In genomic region chr5:153862906-153863305, GRCh38 we compare ENCODE assay signal across 5 cellular contexts.
DNase-seq lines count a peak whose midpoint lies in the region; ATAC-seq and TF ChIP-seq lines count a peak whose summit lies in the region.
"Not testable (repeated sequence)": the region's sequence is repeated elsewhere in the genome, so short reads cannot be mapped to it uniquely, and the experiment has no call there.

No MANE protein-coding gene starts in this region.

- H4K5ac ChIP-seq in H9 (ENCODE audit: insufficient read length, low read depth, low read length): not testable (repeated sequence)

- TF ChIP-seq CTCF in H9 (conservative IDR thresholded peaks at IDR 0.05); WTC11 (IDR thresholded peaks at IDR 0.05); esophagus muscularis mucosa (IDR thresholded peaks at IDR 0.05): not testable (repeated sequence)

- H3K4ac ChIP-seq in H9 (ENCODE audit: low read depth, low read length): not testable (repeated sequence)

- H3K9ac ChIP-seq in H9 (ENCODE audit: extremely low read depth, insufficient read length, low read length): not testable (repeated sequence)

- not testable (repeated sequence) for H4K8ac ChIP-seq in H9 (replicated peaks; ENCODE audit: insufficient read length, low read depth, low read length)

- not testable (repeated sequence) for H3K9me3 Mint-ChIP-seq in H9, WTC11

- H3K14ac ChIP-seq in H9 (ENCODE audit: insufficient read depth, low read length): not testable (repeated sequence)

- H3K79me1 ChIP-seq in H9 (ENCODE audit: insufficient read depth, low read depth, low read length, poor library complexity, severe bottlenecking): not testable (repeated sequence)

- not testable (repeated sequence) for H3K27ac ChIP-seq in H9 (ENCODE audit: insufficient read length, low read depth, low read length); esophagus muscularis mucosa (replicated peaks in 1 of 4)

- not testable (repeated sequence) for H2BK20ac ChIP-seq in H9 (ENCODE audit: low read depth, low read length, poor library complexity, severe bottlenecking)

- CTCF ChIA-PET in WTC11 (lab: Charles Lee): interaction anchor here (1.5 kb wide), 1 partner anchor 102 kb away, joined by 3 read pairs; no protein-coding TSS in a partner anchor

- no CpG with 5 or more reads among the region's 5 CpGs for WGBS in H9 (ENCODE audit: extremely low coverage, insufficient read length, low lambda C conversion rate)
- WGBS in esophagus muscularis mucosa: 81% methylated on average over 5 of the region's 5 CpGs

- not testable (repeated sequence) for H3K18ac ChIP-seq in H9 (ENCODE audit: insufficient read length, low read depth, low read length)

- H3K56ac ChIP-seq in H9 (ENCODE audit: insufficient read length, low read depth, low read length): not testable (repeated sequence)

- H3K9me3 ChIP-seq in H9 (ENCODE audit: control insufficient read depth, low read depth, low read length); esophagus muscularis mucosa: not testable (repeated sequence)

- ATAC-seq in WTC11: peak; percentile 93

- peak; percentile 10 for DNase-seq in ELF-1 (ENCODE audit: low read depth, low spot score)
- peak; percentile 40 for DNase-seq in H9
- peak; percentile 12 for DNase-seq in WTC11 (ENCODE audit: low spot score)
- peak; percentile 64 for DNase-seq in esophagus muscularis mucosa (ENCODE audit: extremely low spot score)
- DNase-seq in iPS DF 19.7 (ENCODE audit: low read depth, low spot score): peak; percentile 12

- not testable (repeated sequence) for H3K36me3 Mint-ChIP-seq in H9 (ENCODE audit: insufficient read depth in 1 of 3, low read depth in 3 of 3); WTC11

- not testable (repeated sequence) for H3K4me3 Mint-ChIP-seq in H9, WTC11

- intact Hi-C loops in esophagus muscularis mucosa (cut with DNase I): not testable (repeated sequence)

- H3K4me3 ChIP-seq in esophagus muscularis mucosa: not testable (repeated sequence)

- not testable (repeated sequence) for H3K4me2 ChIP-seq in H9 (ENCODE audit: insufficient read depth, insufficient read length, low read length)

- not testable (repeated sequence) for H2BK15ac ChIP-seq in H9 (ENCODE audit: low read depth, low read length)

- TF ChIP-seq EP300 in esophagus muscularis mucosa (IDR thresholded peaks at IDR 0.05): not testable (repeated sequence)

- TF ChIP-seq POLR2A in esophagus muscularis mucosa (IDR thresholded peaks at IDR 0.05; ENCODE audit: low read depth): not testable (repeated sequence)

- not testable (repeated sequence) for H2BK12ac ChIP-seq in H9 (ENCODE audit: insufficient read length, low read depth, low read length)

- H3K4me1 ChIP-seq in H9 (ENCODE audit: insufficient read depth, low read length); esophagus muscularis mucosa: not testable (repeated sequence)

- H3K79me2 ChIP-seq in H9 (ENCODE audit: insufficient read depth, low read length): not testable (repeated sequence)

- not testable (repeated sequence) for H2BK120ac ChIP-seq in H9 (ENCODE audit: low read depth, low read length, poor library complexity, severe bottlenecking)

- H3K23me2 ChIP-seq in H9 (ENCODE audit: insufficient read length, low read depth, low read length, poor library complexity, severe bottlenecking): not testable (repeated sequence)

- not testable (repeated sequence) for H3K23ac ChIP-seq in H9 (ENCODE audit: insufficient read length, low read depth, low read length)

- not testable (repeated sequence) for H2BK5ac ChIP-seq in H9 (ENCODE audit: insufficient read length, low read length)

- not testable (repeated sequence) for H3T11ph ChIP-seq in H9 (ENCODE audit: low read length)

- peaks cover 6 to 15% of the 10 kb centered on the region in 2 experiments; a peak in 2 of 4 replicates for H3K4me1 Mint-ChIP-seq in H9
- H3K4me1 Mint-ChIP-seq in WTC11: not testable (repeated sequence)

- not testable (repeated sequence) for H2AK5ac ChIP-seq in H9 (ENCODE audit: insufficient read length, low read length)

- H3K36me3 ChIP-seq in esophagus muscularis mucosa: not testable (repeated sequence)

- H2AFZ ChIP-seq in H9 (ENCODE audit: low read length): not testable (repeated sequence)

- H3K27ac Mint-ChIP-seq in H9, WTC11: not testable (repeated sequence)

- peaks cover 13% of the 10 kb centered on the region; the same call in 1 of the 2 replicates for H3K27me3 Mint-ChIP-seq in H9 (ENCODE audit: low read depth)
- H3K27me3 Mint-ChIP-seq in WTC11 (ENCODE audit: low read depth): peaks cover 55% of the 10 kb centered on the region

- H4K91ac ChIP-seq in H9 (ENCODE audit: insufficient read length, low read depth, low read length): not testable (repeated sequence)

- not testable (repeated sequence) for H3K27me3 ChIP-seq in H9 (ENCODE audit: insufficient read depth, low read length); esophagus muscularis mucosa

- POLR2A ChIA-PET in WTC11 (lab: Charles Lee): not testable (repeated sequence)

- not testable (repeated sequence) for H4K20me1 ChIP-seq in H9 (ENCODE audit: control insufficient read depth, insufficient read depth, insufficient read length)

Comparison
In these comparisons a context has a peak if more than half of its experiments do, and no peak if none do; other contexts are left out.
1. DNase-seq: peak in every context shown above with its lines; median percentile 64 in esophagus muscularis mucosa; 40 in H9; 12 in WTC11; 12 in iPS DF 19.7; 10 in ELF-1.